Comparison of ENCODE assay signal across 27 cellular contexts in the genomic region with DNA sequence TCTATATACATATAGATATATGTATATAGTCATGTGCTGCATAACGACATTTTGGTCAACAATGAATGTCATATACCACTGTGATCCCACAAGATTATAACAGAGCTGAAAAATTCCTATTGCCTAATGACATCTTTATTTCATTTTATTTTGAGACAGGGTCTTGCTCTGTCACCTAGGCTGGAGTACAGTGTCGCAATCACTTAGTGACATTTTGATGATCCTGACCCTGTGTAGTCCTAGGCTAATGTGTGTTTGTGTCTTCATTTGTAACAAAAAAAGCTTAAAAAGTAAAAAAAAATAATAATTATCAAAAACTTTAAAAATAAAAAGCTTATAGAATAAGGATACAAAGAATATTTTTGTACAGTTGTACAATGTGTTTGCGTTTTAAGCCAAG.
"Had no signal": no experiment of that assay in that cellular context is flagged by ENCODE, and none has a peak within 500 bp of the region (broad histone marks: within the 10 kb centered on the region; RNA-seq: fewer than 3 reads in every experiment).

No MANE protein-coding gene starts in this region.

- H3K9me3 ChIP-seq: ascending aorta, breast epithelium, colonic mucosa, gastrocnemius medialis, heart left ventricle had no signal

- H3K36me3 ChIP-seq: ascending aorta, breast epithelium, cardiac muscle cell, colonic mucosa, gastrocnemius medialis, heart left ventricle had no signal

- FAIRE-seq: endometrium had no signal

- H3K4me3 ChIP-seq: ascending aorta, breast epithelium, cardiac muscle cell, colonic mucosa, gastrocnemius medialis, heart left ventricle had no signal

- H3K27ac ChIP-seq: ascending aorta, breast epithelium, cardiac muscle cell, colonic mucosa, gastrocnemius medialis, heart left ventricle, VCaP had no signal

- DNase-seq: activated CD4-positive, alpha-beta memory T cell treated with anti-CD3 and anti-CD28 coated beads, Interleukin-2, amount 10 ng/mL, durations not matched to agents 7 days and 5 days; activated CD4-positive, alpha-beta T cell treated with anti-CD3 and anti-CD28 coated beads for 1 hour; activated CD4-positive, alpha-beta T cell treated with anti-CD3 and anti-CD28 coated beads for 4 hours; activated CD4-positive, alpha-beta T cell treated with anti-CD3 and anti-CD28 coated beads, Interleukin-2, amount 10 ng/mL, durations not matched to agents 7 days and 5 days; activated CD4-positive, alpha-beta T cell treated with anti-CD3 and anti-CD28 coated beads, Interleukin-2, amount 50 U/mL, for 4 hours; activated CD8-positive, alpha-beta memory T cell treated with anti-CD3 and anti-CD28 coated beads, Interleukin-2, amount 50 U/mL, for 48 hours; activated gamma-delta T cell; activated naive CD4-positive, alpha-beta T cell; activated naive CD4-positive, alpha-beta T cell treated with anti-CD3 and anti-CD28 coated beads, Interleukin-2, amount 10 ng/mL, durations not matched to agents 7 days and 5 days; activated naive CD8-positive, alpha-beta T cell treated with anti-CD3 and anti-CD28 coated beads, Interleukin-2, amount 10 ng/mL, durations not matched to agents 7 days and 5 days; activated T-cell treated with anti-CD3 and anti-CD28 coated beads for 4 hours; activated T-cell treated with anti-CD3 and anti-CD28 coated beads, Interleukin-2, amount 50 U/mL, for 24 hours; activated T-cell treated with anti-CD3 and anti-CD28 coated beads, Interleukin-2, amount 50 U/mL, for 72 hours; central memory CD4-positive, alpha-beta T cell; cerebellar nuclear complex; colonic mucosa; effector CD8-positive, alpha-beta T cell; foreskin fibroblast; gastrocnemius medialis; glutamatergic neuron; heart left ventricle; T-helper 2 cell had no signal

- H3K27me3 ChIP-seq: ascending aorta, breast epithelium, cardiac muscle cell, colonic mucosa, gastrocnemius medialis, heart left ventricle had no signal

- H3K4me1 ChIP-seq: ascending aorta, breast epithelium, colonic mucosa, gastrocnemius medialis had no signal
